ENCODE assay signal across 8 cellular contexts in the genomic region with DNA sequence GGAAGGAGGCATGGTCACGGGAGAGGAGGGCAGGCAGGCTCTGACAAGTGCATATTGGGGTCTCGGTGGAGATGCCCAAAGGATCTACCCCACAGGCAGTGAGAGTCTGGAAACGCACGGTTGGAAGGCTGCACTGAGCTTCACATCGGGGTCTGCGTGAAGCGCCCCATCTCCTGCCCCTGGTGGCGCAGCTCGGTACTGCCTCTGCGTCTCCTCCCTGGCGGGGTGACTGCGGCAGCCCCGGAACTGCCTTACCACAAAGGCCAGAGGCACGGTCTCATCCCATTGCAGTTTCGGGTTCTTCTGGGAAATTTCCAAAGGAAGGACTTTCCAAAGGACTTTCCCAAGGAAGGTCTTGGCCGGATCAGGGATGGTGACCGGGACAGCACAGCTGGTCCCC.
DNase-seq lines count a peak whose midpoint lies in the region; ATAC-seq and TF ChIP-seq lines count a peak whose summit lies in the region.

No MANE protein-coding gene starts in this region.

- no peaks in the 10 kb centered on the region for H3K9me3 ChIP-seq in BE2C

- H3K4me3 ChIP-seq in BE2C (ENCODE audit: low read depth, low read length) = no peak overlapping the region

- no peak overlapping the region for H3K4me3 Mint-ChIP-seq in activated T-helper 2 cell treated with anti-CD3 and anti-CD28 coated beads, Interferon-gamma antibody, Interleukin-2, Interleukin-4, amounts not matched to agents 10 μg/mL and 5 μg/mL and 100 μg/mL, durations not matched to agents 14 hours and 24 hours and 36 hours (ENCODE audit: low read depth)
- no peak overlapping the region for H3K4me3 Mint-ChIP-seq in naive thymus-derived CD8-positive, alpha-beta T cell

- intact Hi-C loops in activated T-helper 2 cell treated with anti-CD3 and anti-CD28 coated beads, Interferon-gamma antibody, Interleukin-2, Interleukin-4, amounts not matched to agents 10 μg/mL and 5 μg/mL and 100 μg/mL, durations not matched to agents 14 hours and 24 hours and 36 hours (cut with micrococcal nuclease) = no loop called here

- H3K4me1 Mint-ChIP-seq in activated T-helper 2 cell treated with anti-CD3 and anti-CD28 coated beads, Interferon-gamma antibody, Interleukin-2, Interleukin-4, amounts not matched to agents 10 μg/mL and 5 μg/mL and 100 μg/mL, durations not matched to agents 14 hours and 24 hours and 36 hours (ENCODE audit: low read depth) = no peaks in the 10 kb centered on the region
- H3K4me1 Mint-ChIP-seq in naive thymus-derived CD8-positive, alpha-beta T cell = peaks cover 0 to 5% (median 3%) of the 10 kb centered on the region in 4 donors

- POLR2A ChIA-PET in naive thymus-derived CD8-positive, alpha-beta T cell (lab: Charles Lee) = no interaction called here

- H3K27me3 ChIP-seq in BE2C = no peaks in the 10 kb centered on the region

- no peaks in the 10 kb centered on the region for H3K9me3 Mint-ChIP-seq in activated T-helper 2 cell treated with anti-CD3 and anti-CD28 coated beads, Interferon-gamma antibody, Interleukin-2, Interleukin-4, amounts not matched to agents 10 μg/mL and 5 μg/mL and 100 μg/mL, durations not matched to agents 14 hours and 24 hours and 36 hours
- H3K9me3 Mint-ChIP-seq in naive thymus-derived CD8-positive, alpha-beta T cell = no peaks in the 10 kb centered on the region

- no peaks in the 10 kb centered on the region for H3K4me1 ChIP-seq in BE2C

- ATAC-seq in naive thymus-derived CD8-positive, alpha-beta T cell = no peak
- ATAC-seq in HG02840 (IDR thresholded peaks at IDR 0.05; ENCODE audit: low FRiP score, unreplicated experiment) = no peak
- no peak for ATAC-seq in GM21529 (IDR thresholded peaks at IDR 0.05; ENCODE audit: unreplicated experiment)

- no peaks in the 10 kb centered on the region for H3K36me3 Mint-ChIP-seq in activated T-helper 2 cell treated with anti-CD3 and anti-CD28 coated beads, Interferon-gamma antibody, Interleukin-2, Interleukin-4, amounts not matched to agents 10 μg/mL and 5 μg/mL and 100 μg/mL, durations not matched to agents 14 hours and 24 hours and 36 hours (ENCODE audit: low read depth)
- no peaks in the 10 kb centered on the region for H3K36me3 Mint-ChIP-seq in naive thymus-derived CD8-positive, alpha-beta T cell

- DNase-seq in BE2C (peak; percentile 12), NOMO-1 treated with dmso at 0.1 percent for 144 hours (lab: John Stamatoyannopoulos, UW; ENCODE audit: unreplicated experiment) (no peak), GOT3 (lab: John Stamatoyannopoulos, UW) (no peak)
- DNase-seq in activated T-helper 2 cell treated with anti-CD3 and anti-CD28 coated beads, Interferon-gamma antibody, Interleukin-2, Interleukin-4, amounts not matched to agents 10 μg/mL and 5 μg/mL and 100 μg/mL, durations not matched to agents 14 hours and 24 hours and 36 hours (ENCODE audit: low spot score) = peak; percentile 30
- peak in 7 of 10 donors; percentile 1 to 46 (median 22) for DNase-seq in naive thymus-derived CD8-positive, alpha-beta T cell

- H3K27ac Mint-ChIP-seq in activated T-helper 2 cell treated with anti-CD3 and anti-CD28 coated beads, Interferon-gamma antibody, Interleukin-2, Interleukin-4, amounts not matched to agents 10 μg/mL and 5 μg/mL and 100 μg/mL, durations not matched to agents 14 hours and 24 hours and 36 hours = no peak overlapping the region
- peak overlapping the region in 1 of 10 donors; percentile 11 for H3K27ac Mint-ChIP-seq in naive thymus-derived CD8-positive, alpha-beta T cell

- H3K27me3 Mint-ChIP-seq in activated T-helper 2 cell treated with anti-CD3 and anti-CD28 coated beads, Interferon-gamma antibody, Interleukin-2, Interleukin-4, amounts not matched to agents 10 μg/mL and 5 μg/mL and 100 μg/mL, durations not matched to agents 14 hours and 24 hours and 36 hours (ENCODE audit: low read depth) = peaks cover 16% of the 10 kb centered on the region
- peaks cover 31 to 68% (median 45%) of the 10 kb centered on the region in 5 donors for H3K27me3 Mint-ChIP-seq in naive thymus-derived CD8-positive, alpha-beta T cell

- TF ChIP-seq CTCF in BE2C (IDR thresholded peaks at IDR 0.05; ENCODE audit: low read depth, low read length) = no peak; the same call in 1 of the 2 replicates
- peak; percentile 61 for TF ChIP-seq CTCF in LNCAP (IDR thresholded peaks at IDR 0.05)

- no peaks in the 10 kb centered on the region for H3K36me3 ChIP-seq in BE2C

Comparison
In these comparisons a context has a peak if more than half of its experiments do, and no peak if none do; other contexts are left out.
1. DNase-seq: peak in BE2C (single experiment), activated T-helper 2 cell treated with anti-CD3 and anti-CD28 coated beads, Interferon-gamma antibody, Interleukin-2, Interleukin-4, amounts not matched to agents 10 μg/mL and 5 μg/mL and 100 μg/mL, durations not matched to agents 14 hours and 24 hours and 36 hours (single experiment) and naive thymus-derived CD8-positive, alpha-beta T cell (7 of 10); none in NOMO-1 treated with dmso at 0.1 percent for 144 hours (single experiment) and GOT3 (single experiment).